Comparison of ENCODE assay signal across 34 cellular contexts in genomic region chr10:68619595-68619994, GRCh38.
"Had no signal": no experiment of that assay in that cellular context is flagged by ENCODE, and none has a peak within 500 bp of the region (broad histone marks: within the 10 kb centered on the region; RNA-seq: fewer than 3 reads in every experiment).

No MANE protein-coding gene starts in this region.

- H3K36me3 Mint-ChIP-seq: activated CD4-positive, alpha-beta memory T cell treated with anti-CD3 and anti-CD28 coated beads for 36 hours; activated CD8-positive, alpha-beta memory T cell treated with anti-CD3 and anti-CD28 coated beads, Interleukin-2, amount 10 ng/mL, durations not matched to agents 7 days and 5 days had no signal

- ATAC-seq: activated CD8-positive, alpha-beta memory T cell treated with anti-CD3 and anti-CD28 coated beads, Interleukin-2, amount 10 ng/mL, durations not matched to agents 7 days and 5 days; activated CD8-positive, alpha-beta T cell treated with anti-CD3 and anti-CD28 coated beads, Interleukin-2, amount 10 ng/mL, durations not matched to agents 7 days and 5 days; activated naive CD8-positive, alpha-beta T cell treated with anti-CD3 and anti-CD28 coated beads, Interleukin-2, amount 50 U/mL, for 24 hours; esophagus mucosa had no signal

- H3K27ac ChIP-seq: adrenal gland, ascending aorta, breast epithelium, coronary artery, dorsolateral prefrontal cortex had no signal

- H3K9me3 ChIP-seq: adrenal gland, ascending aorta, breast epithelium had no signal

- H3K27me3 ChIP-seq: adrenal gland, ascending aorta, breast epithelium, dorsolateral prefrontal cortex had no signal

- DNase-seq: activated CD4-positive, alpha-beta memory T cell treated with anti-CD3 and anti-CD28 coated beads for 36 hours; activated CD4-positive, alpha-beta T cell treated with anti-CD3 and anti-CD28 coated beads for 36 hours; activated CD4-positive, alpha-beta T cell treated with anti-CD3 and anti-CD28 coated beads, Interleukin-2, amount 10 ng/mL, durations not matched to agents 24 days and 14 days; activated CD4-positive, CD25-positive, alpha-beta regulatory T cell; activated CD4-positive, CD25-positive, alpha-beta regulatory T cell treated with anti-CD3 and anti-CD28 coated beads, Interleukin-2, amount 50 U/mL, for 72 hours; activated CD8-positive, alpha-beta memory T cell treated with anti-CD3 and anti-CD28 coated beads, Interleukin-2, amount 10 ng/mL, durations not matched to agents 7 days and 5 days; activated CD8-positive, alpha-beta memory T cell treated with anti-CD3 and anti-CD28 coated beads, Interleukin-2, amount 50 U/mL, for 4 hours; activated CD8-positive, alpha-beta T cell treated with anti-CD3 and anti-CD28 coated beads, Interleukin-2, amount 10 ng/mL, durations not matched to agents 7 days and 5 days; activated effector memory CD4-positive, alpha-beta T cell treated with anti-CD3 and anti-CD28 coated beads, Interleukin-2, amount 50 U/mL, for 16 hours; activated naive CD4-positive, alpha-beta T cell treated with anti-CD3 and anti-CD28 coated beads for 36 hours; activated naive CD8-positive, alpha-beta T cell treated with anti-CD3 and anti-CD28 coated beads for 36 hours; activated naive CD8-positive, alpha-beta T cell treated with anti-CD3 and anti-CD28 coated beads, Interleukin-2, amount 50 U/mL, for 24 hours; activated T-cell treated with anti-CD3 and anti-CD28 coated beads, Interleukin-2, amount 50 U/mL, for 1 hour; activated T-cell treated with anti-CD3 and anti-CD28 coated beads, Interleukin-2, amount 50 U/mL, for 48 hours; adrenal gland; amygdala; dorsolateral prefrontal cortex; effector memory CD4-positive, alpha-beta T cell; endodermal cell; foreskin fibroblast; head of caudate nucleus; T-helper 9 cell had no signal

- H3K36me3 ChIP-seq: adrenal gland, ascending aorta, breast epithelium had no signal

- H3K4me3 Mint-ChIP-seq: activated CD4-positive, alpha-beta memory T cell treated with anti-CD3 and anti-CD28 coated beads for 36 hours; activated CD4-positive, alpha-beta T cell treated with anti-CD3 and anti-CD28 coated beads for 36 hours; activated CD4-positive, alpha-beta T cell treated with anti-CD3 and anti-CD28 coated beads, Interleukin-2, amount 10 ng/mL, durations not matched to agents 24 days and 14 days; activated CD8-positive, alpha-beta memory T cell treated with anti-CD3 and anti-CD28 coated beads, Interleukin-2, amount 10 ng/mL, durations not matched to agents 7 days and 5 days; activated CD8-positive, alpha-beta T cell treated with anti-CD3 and anti-CD28 coated beads, Interleukin-2, amount 10 ng/mL, durations not matched to agents 7 days and 5 days; activated naive CD4-positive, alpha-beta T cell treated with anti-CD3 and anti-CD28 coated beads for 36 hours; activated naive CD4-positive, alpha-beta T cell treated with anti-CD3 and anti-CD28 coated beads, Interleukin-2, amount 50 U/mL, for 24 hours; activated naive CD8-positive, alpha-beta T cell treated with anti-CD3 and anti-CD28 coated beads for 36 hours; activated naive CD8-positive, alpha-beta T cell treated with anti-CD3 and anti-CD28 coated beads, Interleukin-2, amount 50 U/mL, for 24 hours; activated T-helper 1 cell treated with anti-CD3 and anti-CD28 coated beads, Interleukin-12 subunit alpha, Interleukin-12 subunit beta, Interleukin-2, Interleukin-4 antibody, amounts not matched to agents 30 ng/mL and 10 ng/mL and 1 ng/mL, durations not matched to agents 14 hours and 24 hours and 36 hours; brain; central memory CD8-positive, alpha-beta T cell; dendritic cell treated with granulocyte-macrophage colony-stimulating factor and Interleukin-4, amounts not matched to agents 40 ng/mL and 50 ng/mL, for 4 days; endodermal cell; T-helper 1 cell treated with Interleukin-12 subunit alpha and Interleukin-12 subunit beta and Interleukin-4 antibody, amounts not matched to agents 30 μg/mL and 1 μg/mL, for 36 hours had no signal

- H3K27me3 Mint-ChIP-seq: activated CD4-positive, alpha-beta memory T cell treated with anti-CD3 and anti-CD28 coated beads for 36 hours; activated CD4-positive, alpha-beta T cell treated with anti-CD3 and anti-CD28 coated beads for 36 hours; activated CD4-positive, alpha-beta T cell treated with anti-CD3 and anti-CD28 coated beads, Interleukin-2, amount 10 ng/mL, durations not matched to agents 24 days and 14 days; activated CD8-positive, alpha-beta memory T cell treated with anti-CD3 and anti-CD28 coated beads, Interleukin-2, amount 10 ng/mL, durations not matched to agents 7 days and 5 days; activated naive CD4-positive, alpha-beta T cell treated with anti-CD3 and anti-CD28 coated beads, Interleukin-2, amount 50 U/mL, for 24 hours; activated naive CD8-positive, alpha-beta T cell treated with anti-CD3 and anti-CD28 coated beads for 36 hours; activated naive CD8-positive, alpha-beta T cell treated with anti-CD3 and anti-CD28 coated beads, Interleukin-2, amount 50 U/mL, for 24 hours; brain; central memory CD8-positive, alpha-beta T cell; dendritic cell treated with granulocyte-macrophage colony-stimulating factor and Interleukin-4, amounts not matched to agents 40 ng/mL and 50 ng/mL, for 4 days had no signal

- FAIRE-seq: frontal cortex had no signal

- H3K4me1 Mint-ChIP-seq: activated CD4-positive, alpha-beta T cell treated with anti-CD3 and anti-CD28 coated beads, Interleukin-2, amount 10 ng/mL, durations not matched to agents 24 days and 14 days; activated CD8-positive, alpha-beta memory T cell treated with anti-CD3 and anti-CD28 coated beads, Interleukin-2, amount 10 ng/mL, durations not matched to agents 7 days and 5 days; activated naive CD8-positive, alpha-beta T cell treated with anti-CD3 and anti-CD28 coated beads, Interleukin-2, amount 50 U/mL, for 24 hours had no signal

- H3K4me1 ChIP-seq: adrenal gland, ascending aorta, breast epithelium had no signal

- H3K4me3 ChIP-seq: adrenal gland, ascending aorta, breast epithelium, coronary artery, dorsolateral prefrontal cortex had no signal

- H3K9me3 Mint-ChIP-seq: activated CD4-positive, alpha-beta memory T cell treated with anti-CD3 and anti-CD28 coated beads for 36 hours; activated CD4-positive, alpha-beta T cell treated with anti-CD3 and anti-CD28 coated beads, Interleukin-2, amount 10 ng/mL, durations not matched to agents 24 days and 14 days; activated naive CD4-positive, alpha-beta T cell treated with anti-CD3 and anti-CD28 coated beads for 36 hours; activated naive CD4-positive, alpha-beta T cell treated with anti-CD3 and anti-CD28 coated beads, Interleukin-2, amount 50 U/mL, for 24 hours; activated naive CD8-positive, alpha-beta T cell treated with anti-CD3 and anti-CD28 coated beads for 36 hours; activated naive CD8-positive, alpha-beta T cell treated with anti-CD3 and anti-CD28 coated beads, Interleukin-2, amount 50 U/mL, for 24 hours; activated T-helper 1 cell treated with anti-CD3 and anti-CD28 coated beads, Interleukin-12 subunit alpha, Interleukin-12 subunit beta, Interleukin-2, Interleukin-4 antibody, amounts not matched to agents 30 ng/mL and 10 ng/mL and 1 ng/mL, durations not matched to agents 14 hours and 24 hours and 36 hours; activated T-helper 2 cell treated with anti-CD3 and anti-CD28 coated beads, Interferon-gamma antibody, Interleukin-2, Interleukin-4, amounts not matched to agents 10 μg/mL and 5 μg/mL and 100 μg/mL, durations not matched to agents 14 hours and 24 hours and 36 hours; central memory CD8-positive, alpha-beta T cell; dendritic cell treated with granulocyte-macrophage colony-stimulating factor and Interleukin-4, amounts not matched to agents 40 ng/mL and 50 ng/mL, for 4 days; endodermal cell; T-helper 1 cell treated with Interleukin-12 subunit alpha and Interleukin-12 subunit beta and Interleukin-4 antibody, amounts not matched to agents 30 μg/mL and 1 μg/mL, for 36 hours had no signal

- H3K27ac Mint-ChIP-seq: activated CD4-positive, alpha-beta memory T cell treated with anti-CD3 and anti-CD28 coated beads for 36 hours; activated CD4-positive, alpha-beta T cell treated with anti-CD3 and anti-CD28 coated beads for 36 hours; activated CD4-positive, alpha-beta T cell treated with anti-CD3 and anti-CD28 coated beads, Interleukin-2, amount 10 ng/mL, durations not matched to agents 24 days and 14 days; activated CD8-positive, alpha-beta memory T cell treated with anti-CD3 and anti-CD28 coated beads, Interleukin-2, amount 10 ng/mL, durations not matched to agents 7 days and 5 days; activated CD8-positive, alpha-beta T cell treated with anti-CD3 and anti-CD28 coated beads, Interleukin-2, amount 10 ng/mL, durations not matched to agents 7 days and 5 days; activated naive CD4-positive, alpha-beta T cell treated with anti-CD3 and anti-CD28 coated beads for 36 hours; activated naive CD4-positive, alpha-beta T cell treated with anti-CD3 and anti-CD28 coated beads, Interleukin-2, amount 50 U/mL, for 24 hours; activated naive CD8-positive, alpha-beta T cell treated with anti-CD3 and anti-CD28 coated beads for 36 hours; activated naive CD8-positive, alpha-beta T cell treated with anti-CD3 and anti-CD28 coated beads, Interleukin-2, amount 50 U/mL, for 24 hours; activated T-helper 1 cell treated with anti-CD3 and anti-CD28 coated beads, Interleukin-12 subunit alpha, Interleukin-12 subunit beta, Interleukin-2, Interleukin-4 antibody, amounts not matched to agents 30 ng/mL and 10 ng/mL and 1 ng/mL, durations not matched to agents 14 hours and 24 hours and 36 hours; activated T-helper 2 cell treated with anti-CD3 and anti-CD28 coated beads, Interferon-gamma antibody, Interleukin-2, Interleukin-4, amounts not matched to agents 10 μg/mL and 5 μg/mL and 100 μg/mL, durations not matched to agents 14 hours and 24 hours and 36 hours; dendritic cell treated with granulocyte-macrophage colony-stimulating factor and Interleukin-4, amounts not matched to agents 40 ng/mL and 50 ng/mL, for 4 days; T-helper 1 cell treated with Interleukin-12 subunit alpha and Interleukin-12 subunit beta and Interleukin-4 antibody, amounts not matched to agents 30 μg/mL and 1 μg/mL, for 36 hours had no signal
